Comparison of ENCODE assay signal across 27 cellular contexts in genomic region chr3:151604941-151605340, GRCh38.
"Had no signal": no experiment of that assay in that cellular context is flagged by ENCODE, and none has a peak within 500 bp of the region (broad histone marks: within the 10 kb centered on the region; RNA-seq: fewer than 3 reads in every experiment).

No MANE protein-coding gene starts in this region.

- H3K4me3 ChIP-seq: left lung, lower lobe of right lung, neural progenitor cell, psoas muscle, skin epidermis, suprapubic skin, thoracic aorta, tibial artery, upper lobe of right lung had no signal

- H3K36me3 ChIP-seq: left lung, lower lobe of right lung, neural progenitor cell, neutrophil, suprapubic skin, thoracic aorta, tibial artery, upper lobe of right lung had no signal

- H3K27me3 ChIP-seq: left lung, neural progenitor cell, neutrophil, suprapubic skin, tibial artery, upper lobe of right lung had no signal

- H3K79me2 ChIP-seq: parathyroid adenoma had no signal

- H3K27ac ChIP-seq: left lung, lower lobe of right lung, neural progenitor cell, neutrophil, parathyroid adenoma, psoas muscle, skin epidermis, suprapubic skin, thoracic aorta, tibial artery, upper lobe of right lung had no signal

- H3K9me3 ChIP-seq: left lung, lower lobe of right lung, neutrophil, psoas muscle, suprapubic skin, thoracic aorta, tibial artery, upper lobe of right lung had no signal

- DNase-seq: hippocampal formation; kidney; left colon; left lung; lower lobe of right lung; mammary epithelial cell; mesenchymal stem cell; naive B cell; natural killer cell; nephron progenitor cell; occipital lobe; psoas muscle; right cardiac atrium; stimulated activated CD4-positive, alpha-beta T cell treated with anti-CD3 and anti-CD28 coated beads, Interleukin-12 subunit alpha, Interleukin-12 subunit beta, amount 100 ng/mL, for 4 hours; stimulated activated CD4-positive, alpha-beta T cell treated with anti-CD3 and anti-CD28 coated beads, Interleukin-15, amount 100 ng/mL, for 24 hours; stimulated activated CD4-positive, alpha-beta T cell treated with anti-CD3 and anti-CD28 coated beads, Interleukin-2, amount 100 ng/mL, for 24 hours; stimulated activated CD4-positive, alpha-beta T cell treated with anti-CD3 and anti-CD28 coated beads, Interleukin-4, amount 100 ng/mL, for 1 hour; stimulated activated naive B cell treated with anti-CD40 and anti-IgM and Interleukin-4, amounts not matched to agents 10 μg/mL and 1 μg/mL and 100 μg/mL, for 72 hours; tibial artery; trophoblast cell; upper lobe of right lung had no signal

- H2AFZ ChIP-seq: neural progenitor cell, parathyroid adenoma had no signal

- H3K4me1 ChIP-seq: left lung, lower lobe of right lung, neural progenitor cell, parathyroid adenoma, psoas muscle, suprapubic skin, tibial artery, upper lobe of right lung had no signal

- H3K9ac ChIP-seq: neural progenitor cell, parathyroid adenoma had no signal

- H3K4me2 ChIP-seq: neural progenitor cell had no signal
